Comparison of ENCODE assay signal across 1 cellular context in genomic region chr1:189311915-189312314, GRCh38.
TF ChIP-seq lines count a peak whose summit lies in the region.

No MANE protein-coding gene starts in this region.

TF ChIP-seq in WTC11, 78 proteins besides CTCF, POLR2A, EP300 and RAD21 (continued from another document):
- TF ChIP-seq ZNF281 (CRISPR knock-in tag; IDR thresholded peaks at IDR 0.05) (no peak), ZNF423 (CRISPR knock-in tag; IDR thresholded peaks at IDR 0.05) (no peak), E2F4 (CRISPR knock-in tag; IDR thresholded peaks at IDR 0.05; ENCODE audit: borderline replicate concordance, low read depth) (no peak)
